ENCODE assay signal across 11 cellular contexts in the genomic region with DNA sequence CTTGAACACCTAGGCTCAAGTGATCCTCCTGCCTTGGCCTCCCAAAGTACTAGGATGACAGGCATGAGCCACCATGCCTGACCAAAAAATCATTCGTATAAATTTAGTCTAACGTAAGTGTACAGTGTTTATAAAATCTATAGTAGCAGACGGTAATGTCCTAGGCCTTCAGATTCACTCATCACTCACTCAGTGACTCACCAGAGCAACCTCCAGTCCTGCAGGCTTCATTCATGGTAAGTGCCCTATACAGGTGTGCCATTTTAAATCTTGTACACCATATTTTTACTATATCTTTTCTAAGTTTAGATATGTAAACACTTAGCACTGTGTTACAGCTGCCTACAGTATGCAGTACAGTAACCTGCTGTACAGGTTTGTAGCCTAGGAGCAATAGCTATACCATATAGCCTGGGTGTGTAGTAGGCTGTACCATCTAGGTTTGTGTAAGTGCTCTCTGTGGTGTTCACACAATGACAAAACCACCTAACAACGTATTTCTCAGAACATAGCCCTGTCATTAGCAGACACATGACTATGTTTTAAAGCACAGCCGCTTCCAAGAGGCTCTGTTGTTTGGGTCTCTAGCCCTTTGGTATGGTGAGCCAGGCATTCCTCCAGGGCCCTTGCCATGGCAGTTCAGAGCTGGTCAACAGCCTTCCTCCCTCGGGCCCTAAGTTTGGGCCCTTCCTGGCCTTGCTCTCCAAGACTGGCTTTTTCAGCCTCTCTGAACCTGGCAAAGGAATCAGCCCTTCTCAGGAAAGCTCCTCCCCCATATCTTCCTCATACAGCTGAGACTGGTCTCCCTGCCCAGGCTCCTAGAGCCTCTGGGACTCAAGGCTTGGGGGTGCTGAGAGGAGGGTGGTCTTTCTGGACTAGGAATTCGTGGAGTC. TPM values are rescaled to one million over a fixed set of nuclear protein-coding genes. Genes with fewer than 3 reads are reported as not detected.
DNase-seq lines count a peak whose midpoint lies in the region; ATAC-seq, FAIRE-seq and TF ChIP-seq lines count a peak whose summit lies in the region.
"Had no signal": no experiment of that assay in that cellular context is flagged by ENCODE, and none has a peak within 500 bp of the region (broad histone marks: within the 10 kb centered on the region; RNA-seq: fewer than 3 reads in every experiment).

No MANE protein-coding gene starts in this region.

- WGBS in K562 (ENCODE audit: insufficient coverage, low coverage, missing lambda C conversion rate): 38% methylated on average over 6 of the region's 7 CpGs

- H3K27ac ChIP-seq in BLaER1 (0 out of 2 replicates have a peak overlapping the region, but pooled peaks have one; percentile 5), K562 (ENCODE audit: extremely low read depth, low read depth, low read length) (no peak overlapping the region)
- H3K27ac ChIP-seq: SJCRH30 had no signal

- BruUV-seq in K562 (replicated peaks; lab: Mats Ljungman, UMichigan): no TSS peak

- no peaks in the 10 kb centered on the region for H3K9me1 ChIP-seq in K562 (ENCODE audit: control insufficient read depth, insufficient read depth, low read length)

- no peaks in the 10 kb centered on the region for H3K36me3 ChIP-seq in BLaER1
- H3K36me3 ChIP-seq in K562 (ENCODE audit: control insufficient read depth, insufficient read depth, low read length): no peaks in the 10 kb centered on the region
- H3K36me3 ChIP-seq in mucosa of descending colon (ENCODE audit: low read depth): no peaks in the 10 kb centered on the region
- H3K36me3 ChIP-seq: BE2C, SJCRH30 had no signal

- TF ChIP-seq POLR2A in K562 (conservative IDR thresholded peaks at IDR 0.05): no peak

- no peak overlapping the region for H3K27ac Mint-ChIP-seq in stimulated activated effector memory CD8-positive, alpha-beta T cell treated with anti-CD3 and anti-CD28 coated beads, Interleukin-12 subunit alpha, Interleukin-12 subunit beta, amount 100 ng/mL, for 72 hours

- CTCF ChIA-PET in K562 (lab: Yijun Ruan, JAX; ENCODE audit: low intra/inter-chr PET ratio): interaction anchor here (0.8 to 0.9 kb wide), 2 partner anchors 63 to 80 kb away, joined by 3 read pairs; no protein-coding TSS in a partner anchor

- H4K20me1 ChIP-seq in BLaER1: no peaks in the 10 kb centered on the region
- H4K20me1 ChIP-seq in K562 (replicated peaks; ENCODE audit: control insufficient read depth, insufficient read depth, low read length): peaks cover 6% of the 10 kb centered on the region; the same call in 1 of the 2 replicates

- no peaks in the 10 kb centered on the region for H3K36me3 Mint-ChIP-seq in stimulated activated effector memory CD8-positive, alpha-beta T cell treated with anti-CD3 and anti-CD28 coated beads, Interleukin-12 subunit alpha, Interleukin-12 subunit beta, amount 100 ng/mL, for 72 hours

- intact Hi-C loops in K562 (cut with micrococcal nuclease) (no loop called here), mucosa of descending colon (cut with DNase I, micrococcal nuclease) (no loop called here)

- no peak for TF ChIP-seq CTCF in K562 (IDR thresholded peaks at IDR 0.05 in 2 of 3, conservative IDR thresholded peaks at IDR 0.05 in 1 of 3; ENCODE audit: insufficient read depth in 2 of 3, low read depth in 1 of 3, low read length in 3 of 3)
- no peak for TF ChIP-seq CTCF in mucosa of descending colon (IDR thresholded peaks at IDR 0.05)

- no peak for ATAC-seq in K562
- ATAC-seq in mucosa of descending colon: peak; percentile 17
- no peak for ATAC-seq in stimulated activated effector memory CD8-positive, alpha-beta T cell treated with anti-CD3 and anti-CD28 coated beads, Interleukin-12 subunit alpha, Interleukin-12 subunit beta, amount 100 ng/mL, for 72 hours

- no peak for FAIRE-seq in K562 (lab: Jason Lieb, UNC)

- POLR2A ChIA-PET in K562 (lab: Yijun Ruan, JAX): interaction anchor here (0.9 to 4.8 kb wide), 3 partner anchors 10 to 80 kb away, joined by 3 to 30 read pairs (median 4); no protein-coding TSS in a partner anchor

- H3K4me1 ChIP-seq in BLaER1 (peaks cover 63% of the 10 kb centered on the region), K562 (replicated peaks in 1 of 2; ENCODE audit: control insufficient read depth in 2 of 2, insufficient read depth in 2 of 2, low read length in 2 of 2) (peaks cover 7 to 33% of the 10 kb centered on the region in 2 experiments), mucosa of descending colon (ENCODE audit: low read depth) (peaks cover 85% of the 10 kb centered on the region)

- H3K79me2 ChIP-seq in K562 (ENCODE audit: control insufficient read depth, insufficient read depth, low read length): no peaks in the 10 kb centered on the region

- peak overlapping the region; percentile 57 for H2AFZ ChIP-seq in K562 (ENCODE audit: low read depth, low read length)

- DNase-seq in K562 (ENCODE audit: extremely low read depth in 1 of 4, low spot score in 3 of 4) (no peak), mucosa of descending colon (peak in 2 of 3 donors; percentile 44 to 63), NCI-H226 (no peak)
- no peak for DNase-seq in activated T-cell treated with anti-CD3 and anti-CD28 coated beads, Interleukin-2, amount 50 U/mL, for 48 hours
- no peak for DNase-seq in stimulated activated effector memory CD8-positive, alpha-beta T cell treated with anti-CD3 and anti-CD28 coated beads, Interleukin-12 subunit alpha, Interleukin-12 subunit beta, amount 100 ng/mL, for 72 hours (ENCODE audit: low spot score in 2 of 2)
- DNase-seq: BE2C; cerebellar nuclear complex; stimulated activated CD4-positive, alpha-beta T cell treated with anti-CD3 and anti-CD28 coated beads, Interleukin-2, amount 100 ng/mL, for 24 hours had no signal

- H3K4me2 ChIP-seq in BLaER1: peak overlapping the region; percentile 56
- H3K4me2 ChIP-seq in K562 (ENCODE audit: insufficient read depth, low read length): no peak overlapping the region

- H3K4me3 ChIP-seq in BLaER1 (no peak overlapping the region), K562 (no peak overlapping the region), mucosa of descending colon (no peak overlapping the region)
- H3K4me3 ChIP-seq: SJCRH30 had no signal

- no peak overlapping the region for H3K4me3 Mint-ChIP-seq in stimulated activated effector memory CD8-positive, alpha-beta T cell treated with anti-CD3 and anti-CD28 coated beads, Interleukin-12 subunit alpha, Interleukin-12 subunit beta, amount 100 ng/mL, for 72 hours

- TF ChIP-seq RAD21 in K562 (CRISPR knock-in tag; conservative IDR thresholded peaks at IDR 0.05 in 1 of 2, IDR thresholded peaks at IDR 0.05 in 1 of 2): no peak

- 0 out of 2 replicates have a peak overlapping the region, but pooled peaks have one; percentile 2 for H3K9ac ChIP-seq in BLaER1
- peak overlapping the region in 1 of 2 experiments; percentile 8; a peak in 1 of 4 replicates for H3K9ac ChIP-seq in K562 (ENCODE audit: insufficient read depth in 1 of 2, low read depth in 2 of 2, low read length in 2 of 2)

- H3K9me3 ChIP-seq in BLaER1 (no peaks in the 10 kb centered on the region), K562 (replicated peaks; ENCODE audit: control insufficient read depth, insufficient read depth, low read depth, low read length) (no peaks in the 10 kb centered on the region), mucosa of descending colon (no peaks in the 10 kb centered on the region)
- H3K9me3 ChIP-seq: BE2C, SJCRH30 had no signal

- peaks cover 15% of the 10 kb centered on the region for H3K4me1 Mint-ChIP-seq in stimulated activated effector memory CD8-positive, alpha-beta T cell treated with anti-CD3 and anti-CD28 coated beads, Interleukin-12 subunit alpha, Interleukin-12 subunit beta, amount 100 ng/mL, for 72 hours

- H3K27me3 ChIP-seq in BLaER1: no peaks in the 10 kb centered on the region
- no peaks in the 10 kb centered on the region for H3K27me3 ChIP-seq in K562 (ENCODE audit: control insufficient read depth in 2 of 2, insufficient read depth in 2 of 2, low read length in 2 of 2)
- H3K27me3 ChIP-seq: BE2C, SJCRH30 had no signal

- no peaks in the 10 kb centered on the region for H3K9me3 Mint-ChIP-seq in stimulated activated effector memory CD8-positive, alpha-beta T cell treated with anti-CD3 and anti-CD28 coated beads, Interleukin-12 subunit alpha, Interleukin-12 subunit beta, amount 100 ng/mL, for 72 hours

- TF ChIP-seq EP300 in K562 (IDR thresholded peaks at IDR 0.05; ENCODE audit: low read length): no peak

- in situ Hi-C loops in K562 (cut with MboI): loop anchor here (10.0 kb wide), 1 partner anchor 542 kb away; no protein-coding TSS in a partner anchor

RNA-seq across cellular contexts. Expression of gene CCDC9B, which starts 1.9 kb away (rescaled TPM):
- total RNA-seq in K562 (2011; cell fraction: chromatin; rRNA removed; ENCODE audit: low replicate concordance): 0.76 and 1.0 TPM in 2 replicates
- total RNA-seq in K562 (2011; cell fraction: nucleolus; rRNA removed): 0.79 and 0.83 TPM in 2 replicates
- 0.44 and 0.84 TPM in 2 replicates for total RNA-seq in K562 (2011; cell fraction: nucleoplasm; rRNA removed)
- 0.08 TPM in 1 of 2 replicates, not detected in the other for total RNA-seq in K562 (2014; rRNA removed)
- total RNA-seq in K562 (2014; rRNA removed; fragmentation: Illumina TruSeq; extraction: Trizol): 0.36 and 0.38 TPM in 2 replicates
- 0.26 and 0.47 TPM in 2 replicates for total RNA-seq in K562 (2015; rRNA removed; fragmentation: Illumina TruSeq; extraction: Trizol)
- total RNA-seq in K562 (2021): 0.33 and 0.56 TPM in 2 replicates
- polyA plus RNA-seq in K562 (2011; rRNA removed): 0.04 TPM in 2 replicates
- 0.03 TPM in 1 of 2 replicates, not detected in the other for polyA plus RNA-seq in K562 (2011; cell fraction: cytosol; rRNA removed)
- 0.22 and 0.38 TPM in 2 replicates for polyA plus RNA-seq in K562 (2011; cell fraction: nucleus; rRNA removed)
- 0.35 and 1.3 TPM in 2 replicates for polyA plus RNA-seq in K562 (2012)
- 0.16 and 0.17 TPM in 2 replicates for polyA plus RNA-seq in K562 (2014; fragmentation: Illumina TruSeq; extraction: Trizol)
- polyA plus RNA-seq in K562 (2014; fragmentation: Nextera tagmentation; extraction: Ambion mirVana): under 1 TPM; 0.01 to 0.03 TPM
- 0.05 and 0.15 TPM in 2 replicates for polyA plus RNA-seq in K562 (2014; rRNA removed)
- polyA minus RNA-seq in K562 (2011; rRNA and poly(A)+ RNA removed): 0.06 and 0.07 TPM in 2 replicates
- not detected in 2 replicates for polyA minus RNA-seq in K562 (2011; cell fraction: cytosol; rRNA and poly(A)+ RNA removed)
- 0.54 and 1.6 TPM in 2 replicates for polyA minus RNA-seq in K562 (2011; cell fraction: nucleus; rRNA and poly(A)+ RNA removed)
- 100 to 1,000 TPM in 1 of 3 donors, 10 to 100 TPM in 2; 34.9 to 204 (median 37.2) TPM for total RNA-seq in mucosa of descending colon

RNA-seq across cellular contexts. Expression of gene PHGR1, which starts 8.2 kb away (rescaled TPM):
- not detected in 2 replicates for total RNA-seq in K562 (2011; cell fraction: chromatin; rRNA removed; ENCODE audit: low replicate concordance)
- not detected in 2 replicates for total RNA-seq in K562 (2011; cell fraction: nucleolus; rRNA removed)
- not detected in 2 replicates for total RNA-seq in K562 (2011; cell fraction: nucleoplasm; rRNA removed)
- not detected in 2 replicates for total RNA-seq in K562 (2014; rRNA removed)
- not detected in 2 replicates for total RNA-seq in K562 (2014; rRNA removed; fragmentation: Illumina TruSeq; extraction: Trizol)
- not detected in 2 replicates for total RNA-seq in K562 (2015; rRNA removed; fragmentation: Illumina TruSeq; extraction: Trizol)
- 0.65 TPM in 1 of 2 replicates, not detected in the other for total RNA-seq in K562 (2021)
- polyA plus RNA-seq in K562 (2011; rRNA removed): not detected in 2 replicates
- polyA plus RNA-seq in K562 (2011; cell fraction: cytosol; rRNA removed): not detected in 2 replicates
- not detected in 2 replicates for polyA plus RNA-seq in K562 (2011; cell fraction: nucleus; rRNA removed)
- not detected in 2 replicates for polyA plus RNA-seq in K562 (2012)
- not detected in 2 replicates for polyA plus RNA-seq in K562 (2014; fragmentation: Illumina TruSeq; extraction: Trizol)
- not detected for polyA plus RNA-seq in K562 (2014; fragmentation: Nextera tagmentation; extraction: Ambion mirVana)
- not detected in 2 replicates for polyA plus RNA-seq in K562 (2014; rRNA removed)
- polyA minus RNA-seq in K562 (2011; rRNA and poly(A)+ RNA removed): not detected in 2 replicates
- polyA minus RNA-seq in K562 (2011; cell fraction: cytosol; rRNA and poly(A)+ RNA removed): not detected in 2 replicates
- polyA minus RNA-seq in K562 (2011; cell fraction: nucleus; rRNA and poly(A)+ RNA removed): not detected in 2 replicates
- 1,000 to 10,000 TPM in 2 of 3 donors, 100 to 1,000 TPM in 1; 932 to 1,439 (median 1,228) TPM for total RNA-seq in mucosa of descending colon
- total RNA-seq: SJCRH30 had no signal
- polyA plus RNA-seq: liver had no signal

RNA-seq across cellular contexts. Expression of gene DISP2, which starts 15.4 kb away (rescaled TPM):
- total RNA-seq in K562 (2011; cell fraction: chromatin; rRNA removed; ENCODE audit: low replicate concordance): 0.37 and 0.58 TPM in 2 replicates
- 0.53 and 0.67 TPM in 2 replicates for total RNA-seq in K562 (2011; cell fraction: nucleolus; rRNA removed)
- total RNA-seq in K562 (2011; cell fraction: nucleoplasm; rRNA removed): 0.23 and 0.59 TPM in 2 replicates
- 0.08 and 0.09 TPM in 2 replicates for total RNA-seq in K562 (2014; rRNA removed)
- total RNA-seq in K562 (2014; rRNA removed; fragmentation: Illumina TruSeq; extraction: Trizol): 0.22 and 0.29 TPM in 2 replicates
- 0.11 and 0.22 TPM in 2 replicates for total RNA-seq in K562 (2015; rRNA removed; fragmentation: Illumina TruSeq; extraction: Trizol)
- 0.74 and 0.89 TPM in 2 replicates for total RNA-seq in K562 (2021)
- 0.06 and 0.16 TPM in 2 replicates for polyA plus RNA-seq in K562 (2011; rRNA removed)
- polyA plus RNA-seq in K562 (2011; cell fraction: cytosol; rRNA removed): 0.09 and 0.15 TPM in 2 replicates
- 0.17 and 0.68 TPM in 2 replicates for polyA plus RNA-seq in K562 (2011; cell fraction: nucleus; rRNA removed)
- polyA plus RNA-seq in K562 (2012): 0.32 and 0.42 TPM in 2 replicates
- 0.25 and 0.29 TPM in 2 replicates for polyA plus RNA-seq in K562 (2014; fragmentation: Illumina TruSeq; extraction: Trizol)
- under 1 TPM in 1 of 2 experiments, not detected in 1; 0.08 TPM for polyA plus RNA-seq in K562 (2014; fragmentation: Nextera tagmentation; extraction: Ambion mirVana)
- 0.08 and 0.09 TPM in 2 replicates for polyA plus RNA-seq in K562 (2014; rRNA removed)
- 0.09 and 0.49 TPM in 2 replicates for polyA minus RNA-seq in K562 (2011; rRNA and poly(A)+ RNA removed)
- 0.19 and 0.27 TPM in 2 replicates for polyA minus RNA-seq in K562 (2011; cell fraction: cytosol; rRNA and poly(A)+ RNA removed)
- polyA minus RNA-seq in K562 (2011; cell fraction: nucleus; rRNA and poly(A)+ RNA removed): 0.33 and 0.40 TPM in 2 replicates
- 10 to 100 TPM in 2 of 3 donors, 1 to 10 TPM in 1; 5.1 to 23.4 (median 16.1) TPM for total RNA-seq in mucosa of descending colon

RNA-seq across cellular contexts. Expression of gene INAFM2, which starts 19.2 kb away (rescaled TPM):
- total RNA-seq in K562 (2011; cell fraction: chromatin; rRNA removed; ENCODE audit: low replicate concordance): 19.1 and 21.1 TPM in 2 replicates
- 18.6 and 23.8 TPM in 2 replicates for total RNA-seq in K562 (2011; cell fraction: nucleolus; rRNA removed)
- total RNA-seq in K562 (2011; cell fraction: nucleoplasm; rRNA removed): 30.2 and 44.3 TPM in 2 replicates
- 27.1 and 27.8 TPM in 2 replicates for total RNA-seq in K562 (2014; rRNA removed)
- total RNA-seq in K562 (2014; rRNA removed; fragmentation: Illumina TruSeq; extraction: Trizol): 29.1 and 30.4 TPM in 2 replicates
- 29.4 and 32.1 TPM in 2 replicates for total RNA-seq in K562 (2015; rRNA removed; fragmentation: Illumina TruSeq; extraction: Trizol)
- total RNA-seq in K562 (2021): 37.4 and 43.1 TPM in 2 replicates
- 26.7 and 27.9 TPM in 2 replicates for polyA plus RNA-seq in K562 (2011; rRNA removed)
- 12.9 and 15.5 TPM in 2 replicates for polyA plus RNA-seq in K562 (2011; cell fraction: cytosol; rRNA removed)
- 17.8 and 18.7 TPM in 2 replicates for polyA plus RNA-seq in K562 (2011; cell fraction: nucleus; rRNA removed)
- polyA plus RNA-seq in K562 (2012): 20.1 and 23.2 TPM in 2 replicates
- polyA plus RNA-seq in K562 (2014; fragmentation: Illumina TruSeq; extraction: Trizol): 20.3 and 25.5 TPM in 2 replicates
- 10 to 100 TPM; 11.8 to 12.3 TPM for polyA plus RNA-seq in K562 (2014; fragmentation: Nextera tagmentation; extraction: Ambion mirVana)
- 27.2 and 28.2 TPM in 2 replicates for polyA plus RNA-seq in K562 (2014; rRNA removed)
- polyA minus RNA-seq in K562 (2011; rRNA and poly(A)+ RNA removed): 18.1 and 20.4 TPM in 2 replicates
- 15.7 TPM in 2 replicates for polyA minus RNA-seq in K562 (2011; cell fraction: cytosol; rRNA and poly(A)+ RNA removed)
- polyA minus RNA-seq in K562 (2011; cell fraction: nucleus; rRNA and poly(A)+ RNA removed): 6.6 and 16.3 TPM in 2 replicates
- total RNA-seq in mucosa of descending colon: 100 to 1,000 TPM in 1 of 3 donors, 10 to 100 TPM in 2; 15.6 to 120 (median 21.1) TPM

RNA-seq across cellular contexts. Expression of gene PLCB2, which starts 34.9 kb away (rescaled TPM):
- 12.9 and 33.6 TPM in 2 replicates for total RNA-seq in K562 (2011; cell fraction: chromatin; rRNA removed; ENCODE audit: low replicate concordance)
- 15.5 and 22.3 TPM in 2 replicates for total RNA-seq in K562 (2011; cell fraction: nucleolus; rRNA removed)
- 11.8 and 13.5 TPM in 2 replicates for total RNA-seq in K562 (2011; cell fraction: nucleoplasm; rRNA removed)
- total RNA-seq in K562 (2014; rRNA removed): 6.9 and 7.1 TPM in 2 replicates
- total RNA-seq in K562 (2014; rRNA removed; fragmentation: Illumina TruSeq; extraction: Trizol): 3.4 and 4.1 TPM in 2 replicates
- 10.0 and 10.8 TPM in 2 replicates for total RNA-seq in K562 (2015; rRNA removed; fragmentation: Illumina TruSeq; extraction: Trizol)
- 11.2 and 11.6 TPM in 2 replicates for total RNA-seq in K562 (2021)
- polyA plus RNA-seq in K562 (2011; rRNA removed): 8.0 and 25.4 TPM in 2 replicates
- polyA plus RNA-seq in K562 (2011; cell fraction: cytosol; rRNA removed): 10.9 and 18.6 TPM in 2 replicates
- polyA plus RNA-seq in K562 (2011; cell fraction: nucleus; rRNA removed): 111 and 184 TPM in 2 replicates
- 14.5 and 45.8 TPM in 2 replicates for polyA plus RNA-seq in K562 (2012)
- polyA plus RNA-seq in K562 (2014; fragmentation: Illumina TruSeq; extraction: Trizol): 9.0 and 9.5 TPM in 2 replicates
- polyA plus RNA-seq in K562 (2014; fragmentation: Nextera tagmentation; extraction: Ambion mirVana): under 1 TPM; 0.37 to 0.59 TPM
- polyA plus RNA-seq in K562 (2014; rRNA removed): 12.3 and 13.2 TPM in 2 replicates
- polyA minus RNA-seq in K562 (2011; rRNA and poly(A)+ RNA removed): 6.1 and 8.4 TPM in 2 replicates
- polyA minus RNA-seq in K562 (2011; cell fraction: cytosol; rRNA and poly(A)+ RNA removed): 5.0 and 9.4 TPM in 2 replicates
- polyA minus RNA-seq in K562 (2011; cell fraction: nucleus; rRNA and poly(A)+ RNA removed): 17.9 and 45.7 TPM in 2 replicates
- total RNA-seq in mucosa of descending colon: 10 to 100 TPM in 2 of 3 donors, 1 to 10 TPM in 1; 9.9 to 21.8 (median 17.4) TPM

Comparison
In these comparisons a context has a peak if more than half of its experiments do, and no peak if none do; other contexts are left out.
1. DNase-seq: peak in mucosa of descending colon (2 of 3); none in K562 (0 of 4), activated T-cell treated with anti-CD3 and anti-CD28 coated beads, Interleukin-2, amount 50 U/mL, for 48 hours (0 of 2), NCI-H226 (single experiment) and stimulated activated effector memory CD8-positive, alpha-beta T cell treated with anti-CD3 and anti-CD28 coated beads, Interleukin-12 subunit alpha, Interleukin-12 subunit beta, amount 100 ng/mL, for 72 hours (0 of 2).
2. RNA of gene CCDC9B, which starts 1.9 kb away (total RNA-seq): 34.9 to 204 TPM in mucosa of descending colon; 0.08 to 1.0 TPM in K562; every median in the first group is over 10 times any median in the second.
3. RNA of gene PHGR1, which starts 8.2 kb away (total RNA-seq): 932 to 1,439 TPM in mucosa of descending colon; 0.65 TPM in K562; every median in the first group is over 100 times any median in the second.